ENCODE assay signal across 8 cellular contexts in the genomic region with DNA sequence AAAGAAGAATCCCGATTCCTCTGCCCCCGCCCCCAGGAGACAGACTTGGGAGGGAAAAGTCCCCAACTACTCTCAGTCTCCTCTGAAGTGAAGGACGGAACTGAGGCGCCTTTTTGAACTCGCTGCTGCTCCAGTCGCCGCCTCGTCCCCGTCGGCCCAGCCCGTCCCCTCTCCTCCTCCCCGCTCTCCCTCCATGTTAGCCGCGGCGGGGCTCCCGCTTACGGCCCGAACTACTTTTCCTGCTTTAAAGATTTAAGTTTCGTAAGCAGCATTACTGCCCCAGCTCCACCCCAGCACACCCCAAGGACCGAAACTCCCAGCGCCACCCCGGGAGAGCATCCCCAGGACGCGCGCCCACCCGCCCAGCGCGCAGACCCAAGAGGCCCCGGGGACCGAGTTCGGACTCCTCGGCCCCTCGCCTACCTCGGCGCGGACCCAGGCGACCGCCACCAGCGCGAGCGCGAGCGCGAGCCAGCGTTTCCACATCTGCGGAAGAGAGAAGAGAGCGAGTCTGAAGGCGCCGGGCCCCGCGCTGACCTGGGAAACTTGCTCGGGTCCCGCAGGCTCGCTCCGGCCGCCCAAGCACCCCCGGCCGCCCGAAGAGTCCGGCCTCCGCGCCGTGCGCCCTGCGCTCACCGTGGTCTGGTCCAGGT. TPM values are rescaled to one million over a fixed set of nuclear protein-coding genes. Genes with fewer than 3 reads are reported as not detected.
DNase-seq lines count a peak whose midpoint lies in the region; ATAC-seq and TF ChIP-seq lines count a peak whose summit lies in the region.

No MANE protein-coding gene starts in this region.

- H3K27ac Mint-ChIP-seq in glutamatergic neuron (ENCODE audit: unreplicated experiment) = peak overlapping the region; percentile 37

- H3K4me1 ChIP-seq in HUES6 (ENCODE audit: control insufficient read depth, insufficient read depth, low read length) (peaks cover 41% of the 10 kb centered on the region), parathyroid adenoma (peaks cover 3% of the 10 kb centered on the region)

- peak overlapping the region; percentile 96 for H2AFZ ChIP-seq in parathyroid adenoma

- H3K27ac ChIP-seq in HUES6 (ENCODE audit: low read depth, low read length) (peak overlapping the region; percentile 90), parathyroid adenoma (peak overlapping the region; percentile 26)

- no peaks in the 10 kb centered on the region for H3K36me3 Mint-ChIP-seq in glutamatergic neuron (ENCODE audit: unreplicated experiment)

- H3K27me3 ChIP-seq in HUES6 (ENCODE audit: control insufficient read depth, insufficient read depth, low read length) (no peaks in the 10 kb centered on the region), parathyroid adenoma (ENCODE audit: control insufficient read depth, insufficient read depth, low read length) (no peaks in the 10 kb centered on the region)

- peaks cover 13% of the 10 kb centered on the region for H3K9me3 Mint-ChIP-seq in glutamatergic neuron (ENCODE audit: unreplicated experiment)

- peak overlapping the region; percentile 87 for H3K4me3 ChIP-seq in HUES6 (ENCODE audit: low read depth, low read length)
- peak overlapping the region; percentile 74 for H3K4me3 ChIP-seq in parathyroid adenoma (ENCODE audit: low read depth, low read length)

- H3K79me2 ChIP-seq in parathyroid adenoma = no peaks in the 10 kb centered on the region

- in situ Hi-C loops in G401 (cut with HindIII; ENCODE audit: low sequenced_read_pairs) = no loop called here

- ATAC-seq in HG02798 (IDR thresholded peaks at IDR 0.05; ENCODE audit: poor library complexity, unreplicated experiment) (no peak), GM21515 (IDR thresholded peaks at IDR 0.05; ENCODE audit: unreplicated experiment) (no peak)

- peak overlapping the region; percentile 71 for H3K4me2 ChIP-seq in parathyroid adenoma (ENCODE audit: low read length)

- peak overlapping the region; percentile 85 for H3K4me3 Mint-ChIP-seq in glutamatergic neuron (ENCODE audit: unreplicated experiment)

- peaks cover 26% of the 10 kb centered on the region for H3K4me1 Mint-ChIP-seq in glutamatergic neuron (ENCODE audit: low read depth, unreplicated experiment)

- no peaks in the 10 kb centered on the region for H3K9me3 ChIP-seq in HUES6 (ENCODE audit: control insufficient read depth, insufficient read depth, low read depth, low read length)
- H3K9me3 ChIP-seq in parathyroid adenoma (ENCODE audit: control insufficient read depth, low read length) = no peaks in the 10 kb centered on the region

- TF ChIP-seq CTCF in glutamatergic neuron (IDR thresholded peaks at IDR 0.05; ENCODE audit: partially characterized antibody, unreplicated experiment) (no peak), parathyroid adenoma (IDR thresholded peaks at IDR 0.05) (no peak)

- peaks cover 18% of the 10 kb centered on the region for H3K36me3 ChIP-seq in HUES6 (ENCODE audit: control insufficient read depth, insufficient read depth, low read length)
- no peaks in the 10 kb centered on the region for H3K36me3 ChIP-seq in parathyroid adenoma (ENCODE audit: control insufficient read depth, insufficient read depth, low read length)

- H3K27me3 Mint-ChIP-seq in glutamatergic neuron (ENCODE audit: unreplicated experiment) = peaks cover 12% of the 10 kb centered on the region

- H3K9ac ChIP-seq in HUES6 (ENCODE audit: low read length) = peak overlapping the region; percentile 90
- H3K9ac ChIP-seq in parathyroid adenoma = peak overlapping the region; percentile 47

- peak; percentile 68 for DNase-seq in ELF-1 (ENCODE audit: low read depth, low spot score)
- peak; percentile 30 to 35 for DNase-seq in activated T-cell treated with anti-CD3 and anti-CD28 coated beads, Interleukin-2, amount 50 U/mL, for 48 hours
- DNase-seq in glutamatergic neuron = peak; percentile 48
- DNase-seq in G401 (ENCODE audit: low spot score) = no peak

RNA-seq across cellular contexts. Expression of a gene that starts 0.4 kb away (rescaled TPM):
- total RNA-seq in glutamatergic neuron (ENCODE audit: unreplicated experiment) = 206 TPM
- 117 and 179 TPM in 2 replicates for total RNA-seq in G401 (2014; rRNA removed; shearing (Covaris generic))
